In genomic region chr10:99740261-99740660, GRCh38 we compare ENCODE assay signal across 2 cellular contexts.
TF ChIP-seq lines count a peak whose summit lies in the region.

No MANE protein-coding gene starts in this region.

TF ChIP-seq in HepG2, 621 proteins besides CTCF, POLR2A, EP300 and RAD21:
- TF ChIP-seq ZFP1 (CRISPR knock-in tag; IDR thresholded peaks at IDR 0.05) (peak; percentile 98), ZNF543 (CRISPR knock-in tag; IDR thresholded peaks at IDR 0.05) (no peak), ATF7 (IDR thresholded peaks at IDR 0.05) (no peak), ATF7 (CRISPR knock-in tag; IDR thresholded peaks at IDR 0.05) (no peak), ZNF720 (CRISPR knock-in tag; IDR thresholded peaks at IDR 0.05) (no peak)

TF ChIP-seq in GM12878, 131 proteins besides CTCF, POLR2A, EP300 and RAD21:
- TF ChIP-seq CBX3 (IDR thresholded peaks at IDR 0.05; ENCODE audit: borderline replicate concordance, low read depth) (0 out of 2 replicates have a peak, but pooled peaks have one; percentile 61), TCF7 (IDR thresholded peaks at IDR 0.05; ENCODE audit: borderline replicate concordance) (peak; percentile 75; the same call in 1 of the 2 replicates), ZNF207 (IDR thresholded peaks at IDR 0.05; ENCODE audit: borderline replicate concordance) (no peak), ZNF384 (IDR thresholded peaks at IDR 0.05; ENCODE audit: borderline replicate concordance, low read depth, low read length) (peak; percentile 28; the same call in 1 of the 2 replicates), ZNF687 (IDR thresholded peaks at IDR 0.05) (no peak), HDGF (IDR thresholded peaks at IDR 0.05) (no peak), CBX5 (IDR thresholded peaks at IDR 0.05; ENCODE audit: low read depth) (0 out of 2 replicates have a peak, but pooled peaks have one; percentile 75), RELB (IDR thresholded peaks at IDR 0.05; ENCODE audit: low read depth) (0 out of 2 replicates have a peak, but pooled peaks have one; percentile 25), CHD1 (IDR thresholded peaks at IDR 0.05; ENCODE audit: low read depth, low read length) (no peak)
